Comparison of ENCODE assay signal across 12 cellular contexts in genomic region chr2:174586896-174587295, GRCh38. TPM values are rescaled to one million over a fixed set of nuclear protein-coding genes. Genes with fewer than 3 reads are reported as not detected.
A peak's percentile ranks its signal among the peaks of the same experiment; 100 is the strongest.
DNase-seq lines count a peak whose midpoint lies in the region; ATAC-seq and TF ChIP-seq lines count a peak whose summit lies in the region.
"Had no signal": no experiment of that assay in that cellular context is flagged by ENCODE, and none has a peak within 500 bp of the region (broad histone marks: within the 10 kb centered on the region; RNA-seq: fewer than 3 reads in every experiment).

No MANE protein-coding gene starts in this region.

- no peak overlapping the region for H3K27ac ChIP-seq in CD8-positive, alpha-beta T cell (ENCODE audit: low read depth, low read length)
- H3K27ac ChIP-seq in neural progenitor cell, result no peak overlapping the region

- CTCF ChIA-PET in CD8-positive, alpha-beta T cell (lab: Charles Lee), result interaction anchor here (1.0 to 4.6 kb wide), 4 partner anchors 9 to 101 kb away, joined by 4 to 16 read pairs (median 10); no protein-coding TSS in a partner anchor

- H3K9me3 Mint-ChIP-seq in CD8-positive, alpha-beta T cell, result no peaks in the 10 kb centered on the region
- no peaks in the 10 kb centered on the region for H3K9me3 Mint-ChIP-seq in IgD-negative memory B cell
- H3K9me3 Mint-ChIP-seq in central memory CD8-positive, alpha-beta T cell, result no peaks in the 10 kb centered on the region
- H3K9me3 Mint-ChIP-seq in neural progenitor cell, result no peaks in the 10 kb centered on the region
- H3K9me3 Mint-ChIP-seq in osteocyte (ENCODE audit: unreplicated experiment), result no peaks in the 10 kb centered on the region

- peak overlapping the region; percentile 80 for H3K4me3 Mint-ChIP-seq in CD8-positive, alpha-beta T cell
- peak overlapping the region in 3 of 4 donors; percentile 28 to 58 (median 57) for H3K4me3 Mint-ChIP-seq in IgD-negative memory B cell
- H3K4me3 Mint-ChIP-seq in central memory CD8-positive, alpha-beta T cell, result peak overlapping the region; percentile 78
- H3K4me3 Mint-ChIP-seq in neural progenitor cell, result no peak overlapping the region
- H3K4me3 Mint-ChIP-seq in osteocyte (ENCODE audit: unreplicated experiment), result no peak overlapping the region

- no peaks in the 10 kb centered on the region for H3F3A ChIP-seq in neural progenitor cell (ENCODE audit: low read depth)

- ATAC-seq in CD8-positive, alpha-beta T cell, result no peak
- no peak for ATAC-seq in central memory CD8-positive, alpha-beta T cell (replicated peaks; ENCODE audit: extremely low read depth, poor library complexity, severe bottlenecking)

- H3K4me3 ChIP-seq in CD8-positive, alpha-beta T cell (ENCODE audit: low read depth, low read length), result no peak overlapping the region
- H3K4me3 ChIP-seq in neural progenitor cell, result no peak overlapping the region

- DNase-seq in CD8-positive, alpha-beta T cell, result no peak
- no peak for DNase-seq in central memory CD8-positive, alpha-beta T cell (ENCODE audit: low spot score in 2 of 2)
- DNase-seq in neural progenitor cell (ENCODE audit: low spot score), result no peak
- DNase-seq in osteocyte (ENCODE audit: extremely low spot score, unreplicated experiment), result no peak
- no peak for DNase-seq in SKM-1 (lab: John Stamatoyannopoulos, UW; ENCODE audit: unreplicated experiment)
- no peak for DNase-seq in activated CD4-positive, CD25-positive, alpha-beta regulatory T cell treated with anti-CD3 and anti-CD28 coated beads, Interleukin-2, amount 50 U/mL, for 72 hours
- no peak for DNase-seq in NCI-H2171 treated with DMSO at 0.1 percent for 48 hours (lab: John Stamatoyannopoulos, UW)
- DNase-seq: activated CD8-positive, alpha-beta memory T cell treated with anti-CD3 and anti-CD28 coated beads, Interleukin-2, amount 50 U/mL, for 4 hours; anterior cingulate cortex; NCI-H446; posterior cingulate gyrus had no signal

- no peak overlapping the region for H3K4me2 ChIP-seq in neural progenitor cell

- H3K27me3 Mint-ChIP-seq in CD8-positive, alpha-beta T cell (ENCODE audit: low read depth), result no peaks in the 10 kb centered on the region
- H3K27me3 Mint-ChIP-seq in IgD-negative memory B cell (no peaks in the 10 kb centered on the region), neural progenitor cell (ENCODE audit: insufficient read depth, low read depth) (no peaks in the 10 kb centered on the region), osteocyte (ENCODE audit: unreplicated experiment) (no peaks in the 10 kb centered on the region)
- H3K27me3 Mint-ChIP-seq in central memory CD8-positive, alpha-beta T cell, result no peaks in the 10 kb centered on the region

- intact Hi-C loops in CD8-positive, alpha-beta T cell (cut with DNase I, micrococcal nuclease), result loop anchor here in 1 of 2 experiments (1.0 kb wide), 1 partner anchor 10 kb away; the partner anchor contains the start of gene WIPF1

- no peak for TF ChIP-seq CTCF in CD8-positive, alpha-beta T cell (IDR thresholded peaks at IDR 0.05)
- TF ChIP-seq CTCF in neural progenitor cell (IDR thresholded peaks at IDR 0.05) (no peak), osteocyte (IDR thresholded peaks at IDR 0.05) (no peak)

- H3K36me3 ChIP-seq in CD8-positive, alpha-beta T cell (ENCODE audit: insufficient read depth, low read length), result peaks cover 46% of the 10 kb centered on the region
- no peaks in the 10 kb centered on the region for H3K36me3 ChIP-seq in neural progenitor cell

- H3K4me1 Mint-ChIP-seq in CD8-positive, alpha-beta T cell (ENCODE audit: low read depth), result peaks cover 94% of the 10 kb centered on the region
- H3K4me1 Mint-ChIP-seq in IgD-negative memory B cell (peaks cover 45 to 68% (median 61%) of the 10 kb centered on the region in 3 donors), neural progenitor cell (peaks cover 15% of the 10 kb centered on the region), osteocyte (ENCODE audit: unreplicated experiment) (peaks cover 29% of the 10 kb centered on the region)
- peaks cover 93% of the 10 kb centered on the region for H3K4me1 Mint-ChIP-seq in central memory CD8-positive, alpha-beta T cell

- H4K20me1 ChIP-seq in neural progenitor cell (ENCODE audit: low read depth), result no peaks in the 10 kb centered on the region

- peak overlapping the region; percentile 97 for H3K27ac Mint-ChIP-seq in CD8-positive, alpha-beta T cell
- H3K27ac Mint-ChIP-seq in IgD-negative memory B cell, result peak overlapping the region; percentile 75 to 98 (median 89)
- peak overlapping the region; percentile 94 for H3K27ac Mint-ChIP-seq in central memory CD8-positive, alpha-beta T cell (ENCODE audit: low read depth)
- H3K27ac Mint-ChIP-seq in neural progenitor cell, result peak overlapping the region; percentile 63
- no peak overlapping the region for H3K27ac Mint-ChIP-seq in osteocyte (ENCODE audit: unreplicated experiment)

- H3K36me3 Mint-ChIP-seq in CD8-positive, alpha-beta T cell, result peaks cover 88% of the 10 kb centered on the region
- H3K36me3 Mint-ChIP-seq in IgD-negative memory B cell, result no peaks in the 10 kb centered on the region
- H3K36me3 Mint-ChIP-seq in central memory CD8-positive, alpha-beta T cell (ENCODE audit: insufficient read depth), result peaks cover 64% of the 10 kb centered on the region
- no peaks in the 10 kb centered on the region for H3K36me3 Mint-ChIP-seq in neural progenitor cell
- H3K36me3 Mint-ChIP-seq in osteocyte (ENCODE audit: unreplicated experiment), result peaks cover 11% of the 10 kb centered on the region

- H3K9me3 ChIP-seq in CD8-positive, alpha-beta T cell (ENCODE audit: low read length), result no peaks in the 10 kb centered on the region
- H3K9me3 ChIP-seq in neural progenitor cell (ENCODE audit: low read depth), result no peaks in the 10 kb centered on the region

- no peak overlapping the region for H3K9ac ChIP-seq in neural progenitor cell

- POLR2A ChIA-PET in CD8-positive, alpha-beta T cell (lab: Charles Lee), result interaction anchor here (1.3 to 1.7 kb wide), 2 partner anchors 8 to 11 kb away, joined by 4 to 8 read pairs; partner anchors contain the start of gene WIPF1

- no peaks in the 10 kb centered on the region for H3K27me3 ChIP-seq in CD8-positive, alpha-beta T cell (ENCODE audit: insufficient read depth, low read length)
- H3K27me3 ChIP-seq in neural progenitor cell, result no peaks in the 10 kb centered on the region

- no peaks in the 10 kb centered on the region for H3K79me2 ChIP-seq in neural progenitor cell (ENCODE audit: low read depth)

- H2AFZ ChIP-seq in neural progenitor cell (replicated peaks), result no peak overlapping the region

- H3K4me1 ChIP-seq in CD8-positive, alpha-beta T cell (ENCODE audit: insufficient read depth, low read length), result peaks cover 94% of the 10 kb centered on the region
- peaks cover 9% of the 10 kb centered on the region for H3K4me1 ChIP-seq in neural progenitor cell

RNA-seq across cellular contexts. Expression of gene WIPF1, which starts 10.7 kb away (rescaled TPM):
- 100 to 1,000 TPM; 275 to 282 TPM for total RNA-seq in CD8-positive, alpha-beta T cell
- polyA plus RNA-seq in IgD-negative memory B cell, result 120 TPM
- total RNA-seq in neural progenitor cell (ENCODE audit: low replicate concordance) (14.6 and 17.2 TPM in 2 replicates), osteocyte (57.7 and 60.1 TPM in 2 replicates)

Comparison
In these comparisons a context has a peak if more than half of its experiments do, and no peak if none do; other contexts are left out.
1. H3K4me3 Mint-ChIP-seq: peak in CD8-positive, alpha-beta T cell (single experiment), IgD-negative memory B cell (3 of 4) and central memory CD8-positive, alpha-beta T cell (single experiment); none in neural progenitor cell (single experiment) and osteocyte (single experiment).